In genomic region chr6:40359808-40360207, GRCh38 we compare ENCODE assay signal across 22 cellular contexts.
DNase-seq lines count a peak whose midpoint lies in the region; ATAC-seq and TF ChIP-seq lines count a peak whose summit lies in the region.
"Had no signal": no experiment of that assay in that cellular context is flagged by ENCODE, and none has a peak within 500 bp of the region (broad histone marks: within the 10 kb centered on the region; RNA-seq: fewer than 3 reads in every experiment).

No MANE protein-coding gene starts in this region.

- DNase-seq in DMS153 treated with DMSO at 0.1 percent for 48 hours (lab: John Stamatoyannopoulos, UW; ENCODE audit: unreplicated experiment): peak; percentile 29
- DNase-seq in NCI-H1105 treated with DMSO at 0.1 percent for 48 hours (lab: John Stamatoyannopoulos, UW): peak; percentile 60
- DNase-seq in NCI-H748 treated with DMSO at 0.1 percent for 48 hours (lab: John Stamatoyannopoulos, UW): peak; percentile 41
- DNase-seq in kidney tubule cell (ENCODE audit: low spot score): peak; percentile 2
- DNase-seq in NCI-H2227 (lab: John Stamatoyannopoulos, UW; ENCODE audit: unreplicated experiment): no peak
- no peak for DNase-seq in sigmoid colon
- DNase-seq in adrenal gland: no peak
- DNase-seq: activated CD4-positive, alpha-beta T cell treated with anti-CD3 and anti-CD28 coated beads, Interleukin-2, amount 50 U/mL, for 4 hours; activated naive CD4-positive, alpha-beta T cell treated with anti-CD3 and anti-CD28 coated beads, Interleukin-2, amount 10 ng/mL, durations not matched to agents 7 days and 5 days; activated T-cell treated with anti-CD3 and anti-CD28 coated beads, Interleukin-2, amount 50 U/mL, for 1 hour; effector memory CD4-positive, alpha-beta T cell; Karpas-422; mammary epithelial cell; NCI-H1436; NCI-H774; right cardiac atrium; SHP77 treated with DMSO at 0.1 percent for 48 hours; stimulated activated CD4-positive, alpha-beta T cell treated with anti-CD3 and anti-CD28 coated beads, Interleukin-15, amount 100 ng/mL, for 24 hours had no signal

- TF ChIP-seq POLR2A in sigmoid colon (IDR thresholded peaks at IDR 0.05) (no peak), adrenal gland (IDR thresholded peaks at IDR 0.05) (no peak)

- no peak overlapping the region for H3K4me3 ChIP-seq in sigmoid colon
- H3K4me3 ChIP-seq in adrenal gland: no peak overlapping the region
- H3K4me3 ChIP-seq: ascending aorta had no signal

- intact Hi-C loops in sigmoid colon (cut with DNase I) (no loop called here), adrenal gland (cut with DNase I) (no loop called here)

- peaks cover 0 to 4% (median 0%) of the 10 kb centered on the region in 3 donors for H3K27me3 ChIP-seq in sigmoid colon
- no peaks in the 10 kb centered on the region for H3K27me3 ChIP-seq in adrenal gland
- H3K27me3 ChIP-seq: ascending aorta had no signal

- H3K36me3 ChIP-seq in sigmoid colon (no peaks in the 10 kb centered on the region), adrenal gland (replicated peaks in 1 of 2) (no peaks in the 10 kb centered on the region)
- H3K36me3 ChIP-seq: ascending aorta had no signal

- TF ChIP-seq CTCF in sigmoid colon (IDR thresholded peaks at IDR 0.05) (no peak), adrenal gland (IDR thresholded peaks at IDR 0.05) (no peak)

- H3K9me3 ChIP-seq in sigmoid colon: no peaks in the 10 kb centered on the region
- no peaks in the 10 kb centered on the region for H3K9me3 ChIP-seq in adrenal gland (replicated peaks in 1 of 3)
- H3K9me3 ChIP-seq: ascending aorta had no signal

- ATAC-seq in HG03039 (IDR thresholded peaks at IDR 0.05; ENCODE audit: unreplicated experiment): no peak
- ATAC-seq: right cardiac atrium had no signal

- no peak overlapping the region for H3K27ac ChIP-seq in sigmoid colon
- no peak overlapping the region for H3K27ac ChIP-seq in adrenal gland
- H3K27ac ChIP-seq: ascending aorta, C4-2B, VCaP had no signal

- WGBS in sigmoid colon, 2 donors: 21 to 39% methylated on average over 2 of the region's 2 CpGs
- WGBS in adrenal gland, 4 donors: 50 to 65% (median 61%) methylated on average over 2 of the region's 2 CpGs

- TF ChIP-seq EP300 in sigmoid colon (IDR thresholded peaks at IDR 0.05): no peak

- H3K4me1 ChIP-seq in sigmoid colon (no peaks in the 10 kb centered on the region), adrenal gland (replicated peaks in 1 of 2) (no peaks in the 10 kb centered on the region)
- H3K4me1 ChIP-seq: ascending aorta had no signal

Comparison
In these comparisons a context has a peak if more than half of its experiments do, and no peak if none do; other contexts are left out.
1. DNase-seq: peak in DMS153 treated with DMSO at 0.1 percent for 48 hours (single experiment), NCI-H1105 treated with DMSO at 0.1 percent for 48 hours (single experiment), NCI-H748 treated with DMSO at 0.1 percent for 48 hours (single experiment) and kidney tubule cell (single experiment); none in NCI-H2227 (single experiment), sigmoid colon (single experiment) and adrenal gland (0 of 7).